15 cellular contexts compared by ENCODE assay signal in the genomic region with DNA sequence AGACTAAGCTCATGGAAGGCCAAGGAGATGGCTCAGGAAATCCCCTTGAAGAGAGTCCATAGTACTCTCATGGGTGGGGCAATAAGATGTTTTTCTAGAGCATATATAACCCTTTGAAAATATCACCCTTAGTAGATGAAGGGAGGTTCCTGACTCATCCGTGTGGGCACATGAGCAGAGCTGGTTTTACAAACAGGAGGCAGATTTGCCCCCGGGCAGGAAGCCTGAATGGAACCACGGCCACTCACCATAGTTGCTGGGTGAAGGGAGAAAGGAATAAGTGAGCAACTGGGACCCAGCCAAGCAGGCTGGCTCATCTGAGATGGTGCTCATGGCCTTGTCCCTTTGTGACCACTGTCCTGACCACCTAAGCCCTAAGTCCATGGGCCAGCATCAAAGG.
"Had no signal": no experiment of that assay in that cellular context is flagged by ENCODE, and none has a peak within 500 bp of the region (broad histone marks: within the 10 kb centered on the region; RNA-seq: fewer than 3 reads in every experiment).

No MANE protein-coding gene starts in this region.

- H3K9me3 ChIP-seq: testis had no signal

- H3K27me3 ChIP-seq: testis had no signal

- H3K4me3 ChIP-seq: coronary artery, lung, testis had no signal

- DNase-seq: activated CD4-positive, alpha-beta T cell treated with anti-CD3 and anti-CD28 coated beads, Interleukin-2, amount 10 ng/mL, durations not matched to agents 7 days and 5 days; activated CD4-positive, CD25-positive, alpha-beta regulatory T cell; activated effector memory CD4-positive, alpha-beta T cell treated with anti-CD3 and anti-CD28 coated beads, Interleukin-2, amount 50 U/mL, for 16 hours; anterior cingulate cortex; effector CD4-positive, alpha-beta T cell; hypothalamus; left cardiac atrium; naive thymus-derived CD4-positive, alpha-beta T cell; retina; stimulated activated CD4-positive, alpha-beta T cell treated with anti-CD3 and anti-CD28 coated beads, Interleukin-4, amount 100 ng/mL, for 1 hour; stimulated activated naive CD8-positive, alpha-beta T cell treated with anti-CD3 and anti-CD28 coated beads, Interleukin-15, amount 100 ng/mL, for 72 hours; testis had no signal

- H3K4me1 ChIP-seq: testis had no signal

- H3K27ac ChIP-seq: coronary artery, parathyroid adenoma, testis had no signal

- ATAC-seq: left cardiac atrium; naive thymus-derived CD4-positive, alpha-beta T cell; stimulated activated naive CD8-positive, alpha-beta T cell treated with anti-CD3 and anti-CD28 coated beads, Interleukin-15, amount 100 ng/mL, for 72 hours had no signal
